In the genomic region with DNA sequence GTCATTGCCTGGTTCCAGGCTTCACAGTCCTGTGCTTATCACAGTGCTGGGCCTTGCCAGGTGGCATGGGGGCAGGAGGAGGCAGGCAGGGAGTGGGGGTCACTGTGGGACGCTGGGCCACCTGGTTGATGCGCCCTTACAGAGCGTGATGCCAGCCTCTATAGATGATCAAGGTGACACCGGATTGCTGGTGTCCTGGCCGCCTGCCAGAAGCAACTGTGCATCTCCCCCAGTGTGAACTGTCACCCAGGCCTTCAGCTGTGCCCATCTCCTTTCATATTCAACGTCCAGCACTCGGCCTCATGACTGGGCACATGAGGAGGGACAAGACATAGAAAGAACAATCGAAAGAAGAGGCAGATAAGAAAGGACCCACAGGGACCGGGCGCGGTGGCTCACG, we compare ENCODE assay signal across 17 cellular contexts.
DNase-seq lines count a peak whose midpoint lies in the region; ATAC-seq, FAIRE-seq and TF ChIP-seq lines count a peak whose summit lies in the region.
"Had no signal": no experiment of that assay in that cellular context is flagged by ENCODE, and none has a peak within 500 bp of the region (broad histone marks: within the 10 kb centered on the region; RNA-seq: fewer than 3 reads in every experiment).

No MANE protein-coding gene starts in this region.

- H3K9me3 Mint-ChIP-seq in CD14-positive monocyte: peaks cover 2 to 57% (median 30%) of the 10 kb centered on the region in 7 donors

- H3K9me3 ChIP-seq in BLaER1 (peaks cover 22% of the 10 kb centered on the region), K562 (replicated peaks; ENCODE audit: control insufficient read depth, insufficient read depth, low read depth, low read length) (no peaks in the 10 kb centered on the region), osteoblast (ENCODE audit: low read depth, low read length) (no peaks in the 10 kb centered on the region)

- no peak for ATAC-seq in K562

- BruUV-seq in K562 (replicated peaks; lab: Mats Ljungman, UMichigan): no TSS peak

- no peak for TF ChIP-seq EP300 in K562 (IDR thresholded peaks at IDR 0.05; ENCODE audit: low read length)

- H2AFZ ChIP-seq in K562 (ENCODE audit: low read depth, low read length): no peak overlapping the region
- H2AFZ ChIP-seq in osteoblast (ENCODE audit: low read length): no peak overlapping the region

- TF ChIP-seq RAD21 in K562 (CRISPR knock-in tag; conservative IDR thresholded peaks at IDR 0.05 in 1 of 2, IDR thresholded peaks at IDR 0.05 in 1 of 2): no peak

- TF ChIP-seq POLR2A in K562 (conservative IDR thresholded peaks at IDR 0.05): no peak

- no peak overlapping the region for H3K4me3 ChIP-seq in BLaER1
- H3K4me3 ChIP-seq in K562: no peak overlapping the region
- no peak overlapping the region for H3K4me3 ChIP-seq in osteoblast (ENCODE audit: insufficient read depth, low read length)

- CTCF ChIA-PET in K562 (lab: Yijun Ruan, JAX; ENCODE audit: low intra/inter-chr PET ratio): no interaction called here

- H3K27me3 Mint-ChIP-seq in CD14-positive monocyte (ENCODE audit: low read depth in 3 of 3): peaks cover 0 to 2% (median 0%) of the 10 kb centered on the region in 3 donors
- H3K27me3 Mint-ChIP-seq: B cell had no signal

- peaks cover 41% of the 10 kb centered on the region for H4K20me1 ChIP-seq in BLaER1
- H4K20me1 ChIP-seq in K562 (replicated peaks; ENCODE audit: control insufficient read depth, insufficient read depth, low read length): peaks cover 3% of the 10 kb centered on the region; the same call in 1 of the 2 replicates
- H4K20me1 ChIP-seq in osteoblast (ENCODE audit: insufficient read depth, low read length): no peaks in the 10 kb centered on the region

- H3K4me1 Mint-ChIP-seq in CD14-positive monocyte: no peaks in the 10 kb centered on the region
- H3K4me1 Mint-ChIP-seq: B cell; CD8-positive, alpha-beta memory T cell; H9 had no signal

- H3K36me3 ChIP-seq in BLaER1: no peaks in the 10 kb centered on the region
- no peaks in the 10 kb centered on the region for H3K36me3 ChIP-seq in K562 (ENCODE audit: control insufficient read depth, insufficient read depth, low read length)
- H3K36me3 ChIP-seq in osteoblast (ENCODE audit: insufficient read depth, low read length): no peaks in the 10 kb centered on the region

- H3K27me3 ChIP-seq in BLaER1 (0 out of 2 replicates have a peak, but pooled peaks cover 5% of the 10 kb centered on the region), K562 (ENCODE audit: control insufficient read depth in 2 of 2, insufficient read depth in 2 of 2, low read length in 2 of 2) (peaks cover 2 to 25% of the 10 kb centered on the region in 2 experiments; a peak in 4 of 5 replicates), osteoblast (ENCODE audit: insufficient read depth, low read length) (no peaks in the 10 kb centered on the region)

- H3K9me1 ChIP-seq in K562 (ENCODE audit: control insufficient read depth, insufficient read depth, low read length): no peaks in the 10 kb centered on the region

- DNase-seq in CD14-positive monocyte (ENCODE audit: low spot score) (peak; percentile 5), K562 (ENCODE audit: extremely low read depth in 1 of 4, low spot score in 3 of 4) (no peak), osteoblast (ENCODE audit: insufficient read length, low spot score, missing footprints) (peak; percentile 23), NCI-H187 treated with DMSO at 0.1 percent for 48 hours (lab: John Stamatoyannopoulos, UW) (no peak), NCI-H2081 (lab: John Stamatoyannopoulos, UW) (no peak)
- DNase-seq in activated CD4-positive, alpha-beta T cell treated with anti-CD3 and anti-CD28 coated beads, Interleukin-2, amount 50 U/mL, for 1 hour: no peak
- DNase-seq: Caco-2; CD8-positive, alpha-beta memory T cell; DND-41; GDM1; GOT3; H9 had no signal

- in situ Hi-C loops in K562 (cut with MboI): no loop called here

- POLR2A ChIA-PET in K562 (lab: Yijun Ruan, JAX): no interaction called here

- H3K9ac ChIP-seq in BLaER1 (no peak overlapping the region), K562 (ENCODE audit: insufficient read depth in 1 of 2, low read depth in 2 of 2, low read length in 2 of 2) (no peak overlapping the region)

- no peak overlapping the region for H3K4me3 Mint-ChIP-seq in CD14-positive monocyte
- H3K4me3 Mint-ChIP-seq: B cell; CD8-positive, alpha-beta memory T cell; H9 had no signal

- H3K4me2 ChIP-seq in BLaER1: peak overlapping the region; percentile 93
- H3K4me2 ChIP-seq in K562 (ENCODE audit: insufficient read depth, low read length): no peak overlapping the region
- no peak overlapping the region for H3K4me2 ChIP-seq in osteoblast (ENCODE audit: insufficient read depth, low read length)

- no peak overlapping the region for H3K27ac Mint-ChIP-seq in CD14-positive monocyte
- H3K27ac Mint-ChIP-seq: B cell; CD8-positive, alpha-beta memory T cell; H9 had no signal

- intact Hi-C loops in CD14-positive monocyte (cut with micrococcal nuclease): no loop called here
- intact Hi-C loops in K562 (cut with micrococcal nuclease): no loop called here

- peaks cover 69% of the 10 kb centered on the region for H3K4me1 ChIP-seq in BLaER1
- no peaks in the 10 kb centered on the region for H3K4me1 ChIP-seq in K562 (replicated peaks in 1 of 2; ENCODE audit: control insufficient read depth in 2 of 2, insufficient read depth in 2 of 2, low read length in 2 of 2)
- no peaks in the 10 kb centered on the region for H3K4me1 ChIP-seq in osteoblast (ENCODE audit: insufficient read depth, low read length)
- H3K4me1 ChIP-seq: Caco-2 had no signal

- no peak overlapping the region; the same call in 1 of the 2 replicates for H3K27ac ChIP-seq in BLaER1
- H3K27ac ChIP-seq in K562 (ENCODE audit: extremely low read depth, low read depth, low read length): no peak overlapping the region
- no peak overlapping the region for H3K27ac ChIP-seq in osteoblast (ENCODE audit: low read depth, low read length)

- FAIRE-seq in K562 (lab: Jason Lieb, UNC): no peak
- FAIRE-seq: A204.1, GM12892, GM19239 had no signal

- TF ChIP-seq CTCF in CD14-positive monocyte (IDR thresholded peaks at IDR 0.05) (no peak), K562 (IDR thresholded peaks at IDR 0.05 in 2 of 3, conservative IDR thresholded peaks at IDR 0.05 in 1 of 3; ENCODE audit: insufficient read depth in 2 of 3, low read depth in 1 of 3, low read length in 3 of 3) (no peak), osteoblast (IDR thresholded peaks at IDR 0.05; ENCODE audit: extremely low read depth, low read depth, low read length) (no peak)

- H3K79me2 ChIP-seq in K562 (ENCODE audit: control insufficient read depth, insufficient read depth, low read length): no peaks in the 10 kb centered on the region
- no peaks in the 10 kb centered on the region for H3K79me2 ChIP-seq in osteoblast (ENCODE audit: insufficient read depth, low read length)

- 11% methylated on average over 12 of the region's 12 CpGs for WGBS in K562 (ENCODE audit: insufficient coverage, low coverage, missing lambda C conversion rate)

- no peaks in the 10 kb centered on the region for H3K36me3 Mint-ChIP-seq in CD14-positive monocyte
- H3K36me3 Mint-ChIP-seq: CD8-positive, alpha-beta memory T cell had no signal

TF ChIP-seq in K562, 482 proteins besides CTCF, POLR2A, EP300 and RAD21:
- no peak for TF ChIP-seq RFX7 (CRISPR knock-in tag; IDR thresholded peaks at IDR 0.05)
- TF ChIP-seq NFIC (IDR thresholded peaks at IDR 0.05): peak; percentile 26; the same call in 1 of the 2 replicates

Comparison
In these comparisons a context has a peak if more than half of its experiments do, and no peak if none do; other contexts are left out.
1. DNase-seq: peak in CD14-positive monocyte (single experiment) and osteoblast (single experiment); none in K562 (0 of 4), activated CD4-positive, alpha-beta T cell treated with anti-CD3 and anti-CD28 coated beads, Interleukin-2, amount 50 U/mL, for 1 hour (single experiment), NCI-H187 treated with DMSO at 0.1 percent for 48 hours (single experiment) and NCI-H2081 (0 of 2).